Comparison of ENCODE assay signal across 8 cellular contexts in the genomic region with DNA sequence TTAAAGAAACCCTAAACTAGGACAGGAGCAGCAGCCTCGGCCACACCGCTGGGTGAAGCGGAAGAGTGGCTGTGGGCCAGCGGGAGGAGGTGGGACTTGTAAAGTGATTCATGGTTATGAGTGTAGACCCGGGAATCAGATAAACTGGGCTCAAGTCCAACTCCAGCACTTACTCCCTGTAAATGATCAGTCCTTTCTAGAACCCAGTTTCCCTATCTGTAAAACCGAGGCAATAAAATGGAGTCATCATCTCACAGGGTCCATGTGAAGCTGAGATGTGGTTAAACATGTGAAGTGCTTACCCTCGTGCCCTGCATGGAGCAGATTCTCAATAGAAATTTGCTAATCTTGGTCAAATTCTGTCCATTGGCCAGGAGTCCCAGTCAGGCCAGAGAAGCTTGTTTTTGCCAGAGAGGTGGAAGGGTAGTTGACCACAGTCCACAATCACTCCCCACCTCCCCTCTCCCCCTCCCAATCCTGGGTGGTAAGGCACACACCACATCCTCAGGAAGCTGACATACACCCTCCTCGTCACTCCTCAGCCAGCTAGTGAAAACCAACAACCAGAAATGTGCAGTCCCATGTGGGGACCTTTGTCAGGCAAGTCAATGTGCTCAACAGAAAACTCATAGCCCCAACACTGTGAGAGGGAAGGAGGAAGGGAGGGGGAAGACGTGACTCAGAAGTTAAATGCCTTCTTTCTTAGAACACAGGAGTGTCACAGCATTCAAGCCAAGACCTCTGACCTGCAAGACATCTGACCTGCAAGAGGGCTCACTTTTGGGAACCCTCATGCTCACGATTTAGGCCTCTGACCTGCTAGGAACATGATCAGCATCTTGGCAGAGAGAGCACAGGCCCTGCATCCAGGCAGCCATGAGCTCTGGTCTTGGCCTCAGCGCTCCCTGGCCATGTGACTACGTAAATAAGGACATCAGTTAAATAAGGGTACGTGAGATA.
DNase-seq lines count a peak whose midpoint lies in the region; ATAC-seq, FAIRE-seq and TF ChIP-seq lines count a peak whose summit lies in the region.

No MANE protein-coding gene starts in this region.

- H3K4me3 Mint-ChIP-seq in GM23338: no peak overlapping the region
- no peak overlapping the region for H3K4me3 Mint-ChIP-seq in neural progenitor cell

- TF ChIP-seq CTCF in A549 (IDR thresholded peaks at IDR 0.05) (no peak), GM23338 (conservative IDR thresholded peaks at IDR 0.05; ENCODE audit: low read depth in 2 of 2) (no peak), neural progenitor cell (IDR thresholded peaks at IDR 0.05) (no peak)

- H3K27ac ChIP-seq in A549 (no peak overlapping the region), GM23338 (ENCODE audit: low read depth) (no peak overlapping the region), neural progenitor cell (no peak overlapping the region)

- TF ChIP-seq POLR2A in A549 (IDR thresholded peaks at IDR 0.05; ENCODE audit: low read length): no peak

- TF ChIP-seq RAD21 in A549 (conservative IDR thresholded peaks at IDR 0.05 in 1 of 2, IDR thresholded peaks at IDR 0.05 in 1 of 2): no peak

- ATAC-seq in A549 (peak; percentile 55 to 85; a peak in 4 of 6 replicates), left colon (peak; percentile 97), GM23338 (no peak), GM19397 (IDR thresholded peaks at IDR 0.05; ENCODE audit: unreplicated experiment) (no peak)

- H2AFZ ChIP-seq in GM23338 (no peak overlapping the region), neural progenitor cell (replicated peaks) (no peak overlapping the region)

- H3K79me2 ChIP-seq in GM23338 (replicated peaks; ENCODE audit: insufficient read depth) (no peaks in the 10 kb centered on the region), neural progenitor cell (ENCODE audit: low read depth) (no peaks in the 10 kb centered on the region)

- H3K9me3 ChIP-seq in A549: no peaks in the 10 kb centered on the region
- no peaks in the 10 kb centered on the region for H3K9me3 ChIP-seq in neural progenitor cell (ENCODE audit: low read depth)

- H4K20me1 ChIP-seq in GM23338 (replicated peaks; ENCODE audit: insufficient read depth) (no peaks in the 10 kb centered on the region), neural progenitor cell (ENCODE audit: low read depth) (no peaks in the 10 kb centered on the region)

- H3K4me1 Mint-ChIP-seq in GM23338 (no peaks in the 10 kb centered on the region; the same call in 2 of the 3 replicates), neural progenitor cell (peaks cover 8% of the 10 kb centered on the region)

- H3K27ac Mint-ChIP-seq in GM23338 (no peak overlapping the region), neural progenitor cell (no peak overlapping the region)

- H3K36me3 Mint-ChIP-seq in GM23338 (ENCODE audit: low read depth) (no peaks in the 10 kb centered on the region), neural progenitor cell (no peaks in the 10 kb centered on the region)

- H3K4me3 ChIP-seq in A549 (no peak overlapping the region), GM23338 (no peak overlapping the region), neural progenitor cell (no peak overlapping the region)

- peak; percentile 36 to 39 for DNase-seq in A549 (ENCODE audit: low read depth in 1 of 2, low spot score in 1 of 2)
- DNase-seq in KG1 (lab: John Stamatoyannopoulos, UW): peak; percentile 19
- DNase-seq in activated T-helper 1 cell treated with Interleukin-2 at 50 U/mL for 16 hours (ENCODE audit: low read depth): peak; percentile 37
- peak; percentile 74 to 80 for DNase-seq in left colon
- DNase-seq in GM23338 (ENCODE audit: low spot score): no peak
- no peak for DNase-seq in neural progenitor cell (ENCODE audit: low spot score)
- no peak for DNase-seq in NCI-H1436 treated with DMSO at 0.1 percent for 48 hours (lab: John Stamatoyannopoulos, UW)

- CTCF ChIA-PET in A549 (lab: Yijun Ruan, JAX): interaction anchor here (1.2 to 1.4 kb wide), 2 partner anchors 28 to 113 kb away, joined by 3 to 4 read pairs; no protein-coding TSS in a partner anchor

- POLR2A ChIA-PET in A549 (lab: Yijun Ruan, JAX): no interaction called here

- H3K9me2 ChIP-seq in GM23338 (ENCODE audit: insufficient read depth): no peaks in the 10 kb centered on the region

- no peak for TF ChIP-seq EP300 in A549 (IDR thresholded peaks at IDR 0.05)

- H3F3A ChIP-seq in GM23338 (replicated peaks; ENCODE audit: low read depth): no peaks in the 10 kb centered on the region
- no peaks in the 10 kb centered on the region for H3F3A ChIP-seq in neural progenitor cell (ENCODE audit: low read depth)

- H3K27me3 Mint-ChIP-seq in GM23338 (ENCODE audit: insufficient read depth, low read depth, poor library complexity) (no peaks in the 10 kb centered on the region), neural progenitor cell (ENCODE audit: insufficient read depth, low read depth) (peaks cover 2% of the 10 kb centered on the region)

- WGBS in A549 (ENCODE audit: missing lambda C conversion rate): 30% methylated on average over 13 of the region's 13 CpGs

- H3K9me3 Mint-ChIP-seq in GM23338: no peaks in the 10 kb centered on the region
- no peaks in the 10 kb centered on the region for H3K9me3 Mint-ChIP-seq in neural progenitor cell

- intact Hi-C loops in left colon (cut with DNase I, micrococcal nuclease): no loop called here

- H3K4me2 ChIP-seq in A549 (peak overlapping the region; percentile 36; the same call in 1 of the 3 replicates), GM23338 (no peak overlapping the region), neural progenitor cell (no peak overlapping the region)

- FAIRE-seq in A549 (lab: Jason Lieb, UNC): no peak

- H3K4me1 ChIP-seq in A549 (peaks cover 5% of the 10 kb centered on the region; the same call in 2 of the 3 replicates), GM23338 (ENCODE audit: insufficient read depth) (no peaks in the 10 kb centered on the region), neural progenitor cell (no peaks in the 10 kb centered on the region)

- H3K36me3 ChIP-seq in GM23338 (ENCODE audit: insufficient read depth): no peaks in the 10 kb centered on the region
- H3K36me3 ChIP-seq in neural progenitor cell: no peaks in the 10 kb centered on the region

- H3K27me3 ChIP-seq in GM23338 (ENCODE audit: insufficient read depth) (no peaks in the 10 kb centered on the region), neural progenitor cell (no peaks in the 10 kb centered on the region)

- H3K9ac ChIP-seq in neural progenitor cell: no peak overlapping the region

TF ChIP-seq in A549, 52 proteins besides CTCF, POLR2A, EP300 and RAD21:
- TF ChIP-seq HOXB5 (CRISPR knock-in tag; IDR thresholded peaks at IDR 0.05) (no peak), MYC (IDR thresholded peaks at IDR 0.05; ENCODE audit: borderline replicate concordance, low read length) (no peak), TFCP2L1 (CRISPR knock-in tag; IDR thresholded peaks at IDR 0.05) (no peak), PHF8 (IDR thresholded peaks at IDR 0.05; ENCODE audit: borderline replicate concordance, low read depth) (no peak), ZFP36 (IDR thresholded peaks at IDR 0.05; ENCODE audit: borderline replicate concordance, partially characterized antibody) (no peak), MAFK (IDR thresholded peaks at IDR 0.05; ENCODE audit: partially characterized antibody) (no peak), POLR2AphosphoS2 (conservative IDR thresholded peaks at IDR 0.05; ENCODE audit: low read length) (no peak), MAX (IDR thresholded peaks at IDR 0.05) (no peak)

TF ChIP-seq in GM23338, 12 proteins besides CTCF, POLR2A, EP300 and RAD21 (continues in another document):
- TF ChIP-seq, protein P1, sequence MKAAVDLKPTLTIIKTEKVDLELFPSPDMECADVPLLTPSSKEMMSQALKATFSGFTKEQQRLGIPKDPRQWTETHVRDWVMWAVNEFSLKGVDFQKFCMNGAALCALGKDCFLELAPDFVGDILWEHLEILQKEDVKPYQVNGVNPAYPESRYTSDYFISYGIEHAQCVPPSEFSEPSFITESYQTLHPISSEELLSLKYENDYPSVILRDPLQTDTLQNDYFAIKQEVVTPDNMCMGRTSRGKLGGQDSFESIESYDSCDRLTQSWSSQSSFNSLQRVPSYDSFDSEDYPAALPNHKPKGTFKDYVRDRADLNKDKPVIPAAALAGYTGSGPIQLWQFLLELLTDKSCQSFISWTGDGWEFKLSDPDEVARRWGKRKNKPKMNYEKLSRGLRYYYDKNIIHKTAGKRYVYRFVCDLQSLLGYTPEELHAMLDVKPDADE (IDR thresholded peaks at IDR 0.05): no peak
- TF ChIP-seq JUNB (IDR thresholded peaks at IDR 0.05; ENCODE audit: unreplicated experiment): no peak
- no peak for TF ChIP-seq POLR2AphosphoS5 (IDR thresholded peaks at IDR 0.05; ENCODE audit: low read depth)
- TF ChIP-seq EZH2 (IDR thresholded peaks at IDR 0.05; ENCODE audit: low read depth, unreplicated experiment): no peak
- no peak for TF ChIP-seq ZNF114 (CRISPR knock-in tag; IDR thresholded peaks at IDR 0.05)
- TF ChIP-seq EZH2phosphoT487 (IDR thresholded peaks at IDR 0.05; ENCODE audit: unreplicated experiment): no peak
- TF ChIP-seq NANOG (IDR thresholded peaks at IDR 0.05; ENCODE audit: borderline replicate concordance): no peak
- TF ChIP-seq CREB1 (CRISPR knock-in tag; IDR thresholded peaks at IDR 0.05; ENCODE audit: low read depth): no peak

Comparison
In these comparisons a context has a peak if more than half of its experiments do, and no peak if none do; other contexts are left out.
1. ATAC-seq: peak in A549 (2 of 2) and left colon (single experiment); none in GM23338 (single experiment) and GM19397 (single experiment).
2. DNase-seq: peak in A549 (2 of 2), KG1 (single experiment), activated T-helper 1 cell treated with Interleukin-2 at 50 U/mL for 16 hours (single experiment) and left colon (2 of 2); none in GM23338 (single experiment), neural progenitor cell (single experiment) and NCI-H1436 treated with DMSO at 0.1 percent for 48 hours (single experiment).